Comparison of ENCODE assay signal across 13 cellular contexts in the genomic region with DNA sequence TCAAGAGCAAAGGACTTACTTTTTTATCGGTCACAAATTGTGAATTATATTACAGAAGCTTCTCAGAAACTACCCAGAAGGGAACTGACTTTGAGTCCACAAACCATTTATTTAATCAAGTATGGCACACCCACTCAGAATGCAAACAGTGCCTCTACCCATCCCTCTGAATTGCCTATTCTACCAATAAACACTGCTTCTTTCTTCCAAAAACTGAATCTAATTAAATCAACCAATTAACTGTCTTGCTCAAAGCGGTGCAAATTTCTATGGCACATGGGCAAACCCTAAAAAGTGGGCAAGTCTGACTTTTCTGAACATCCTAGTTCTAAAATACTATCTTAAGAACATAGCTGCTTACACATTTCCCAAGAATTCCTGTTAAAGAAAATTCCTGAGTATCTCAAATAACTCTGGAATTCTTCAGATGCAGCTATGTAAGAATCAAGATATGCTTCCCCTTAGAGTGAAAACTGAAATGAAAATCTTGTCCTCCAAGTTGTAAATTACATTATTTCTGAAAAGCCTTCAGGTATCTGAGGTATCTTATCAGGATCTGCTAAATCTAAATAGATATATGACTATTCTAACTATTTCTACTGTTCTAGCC. TPM values are rescaled to one million over a fixed set of nuclear protein-coding genes. Genes with fewer than 3 reads are reported as not detected.
DNase-seq lines count a peak whose midpoint lies in the region; ATAC-seq, FAIRE-seq and TF ChIP-seq lines count a peak whose summit lies in the region.
"Had no signal": no experiment of that assay in that cellular context is flagged by ENCODE, and none has a peak within 500 bp of the region (broad histone marks: within the 10 kb centered on the region; RNA-seq: fewer than 3 reads in every experiment).

No MANE protein-coding gene starts in this region.

- H3K9me3 ChIP-seq in fibroblast of lung (ENCODE audit: control insufficient read depth, insufficient read depth, low read depth, low read length) (no peaks in the 10 kb centered on the region), osteoblast (ENCODE audit: low read depth, low read length) (no peaks in the 10 kb centered on the region)
- H3K9me3 ChIP-seq: HAP-1 had no signal

- H3K27ac ChIP-seq in fibroblast of lung (ENCODE audit: insufficient read depth, low read length) (no peak overlapping the region), osteoblast (ENCODE audit: low read depth, low read length) (peak overlapping the region; percentile 79)

- ATAC-seq in WTC11 = no peak
- ATAC-seq: stimulated activated naive B cell treated with anti-CD40 and anti-IgM and Interleukin-4, amounts not matched to agents 10 μg/mL and 1 μg/mL and 100 μg/mL, for 72 hours had no signal

- peak; percentile 78 for DNase-seq in ELR (ENCODE audit: low read depth)
- DNase-seq in RCC 7860 (ENCODE audit: low spot score) = peak; percentile 39
- DNase-seq in fibroblast of lung (ENCODE audit: low read depth in 2 of 2) = peak; percentile 25 to 86
- peak; percentile 73 for DNase-seq in osteoblast (ENCODE audit: insufficient read length, low spot score, missing footprints)
- DNase-seq in stimulated activated CD4-positive, alpha-beta T cell treated with anti-CD3 and anti-CD28 coated beads, Interleukin-2, amount 100 ng/mL, for 24 hours = no peak
- DNase-seq in NCI-H2171 (lab: John Stamatoyannopoulos, UW) = no peak
- DNase-seq in Kasumi-1 (lab: John Stamatoyannopoulos, UW) = no peak
- no peak for DNase-seq in WTC11 (ENCODE audit: low spot score)
- DNase-seq: Calu3; kidney; NCI-H2227 treated with DMSO at 0.1 percent for 48 hours; stimulated activated naive B cell treated with anti-CD40 and anti-IgM and Interleukin-4, amounts not matched to agents 10 μg/mL and 1 μg/mL and 100 μg/mL, for 72 hours had no signal

- no peak overlapping the region for H2AFZ ChIP-seq in fibroblast of lung (ENCODE audit: low read length)
- no peak overlapping the region for H2AFZ ChIP-seq in osteoblast (ENCODE audit: low read length)

- peak; percentile 5 for FAIRE-seq in RCC 7860 (lab: Jason Lieb, UNC)
- FAIRE-seq: kidney had no signal

- no peak overlapping the region for H3K4me3 Mint-ChIP-seq in WTC11
- H3K4me3 Mint-ChIP-seq: stimulated activated naive B cell treated with anti-CD40 and anti-IgM and Interleukin-4, amounts not matched to agents 10 μg/mL and 1 μg/mL and 100 μg/mL, for 72 hours had no signal

- no peak overlapping the region for H3K9ac ChIP-seq in fibroblast of lung (ENCODE audit: insufficient read depth, low read length)

- TF ChIP-seq CTCF in fibroblast of lung (conservative IDR thresholded peaks at IDR 0.05 in 1 of 2, IDR thresholded peaks at IDR 0.05 in 1 of 2; ENCODE audit: low read depth in 1 of 2, low read length in 2 of 2) (no peak), osteoblast (IDR thresholded peaks at IDR 0.05; ENCODE audit: extremely low read depth, low read depth, low read length) (no peak), WTC11 (IDR thresholded peaks at IDR 0.05) (no peak)

- no peak overlapping the region for H3K27ac Mint-ChIP-seq in WTC11
- H3K27ac Mint-ChIP-seq: stimulated activated naive B cell treated with anti-CD40 and anti-IgM and Interleukin-4, amounts not matched to agents 10 μg/mL and 1 μg/mL and 100 μg/mL, for 72 hours had no signal

- H3K4me3 ChIP-seq in fibroblast of lung (replicated peaks in 1 of 4; ENCODE audit: control extremely low read depth in 1 of 4, insufficient read depth in 1 of 4, low read depth in 3 of 4, low read length in 4 of 4) = no peak overlapping the region
- peak overlapping the region; percentile 36 for H3K4me3 ChIP-seq in osteoblast (ENCODE audit: insufficient read depth, low read length)
- H3K4me3 ChIP-seq: HAP-1 had no signal

- CTCF ChIA-PET in WTC11 (lab: Charles Lee) = interaction anchor here (0.7 kb wide), 1 partner anchor 141 kb away, joined by 3 read pairs; no protein-coding TSS in a partner anchor

- H3K27me3 ChIP-seq in fibroblast of lung (ENCODE audit: control insufficient read depth, insufficient read depth, low read length) (no peaks in the 10 kb centered on the region), osteoblast (ENCODE audit: insufficient read depth, low read length) (no peaks in the 10 kb centered on the region)

- POLR2A ChIA-PET in WTC11 (lab: Charles Lee) = no interaction called here

- no peaks in the 10 kb centered on the region for H3K36me3 Mint-ChIP-seq in WTC11

- H3K36me3 ChIP-seq in fibroblast of lung (ENCODE audit: control insufficient read depth, insufficient read depth, low read length) = no peaks in the 10 kb centered on the region
- peaks cover 7% of the 10 kb centered on the region for H3K36me3 ChIP-seq in osteoblast (ENCODE audit: insufficient read depth, low read length)
- H3K36me3 ChIP-seq: HAP-1 had no signal

- H3K27me3 Mint-ChIP-seq in WTC11 (ENCODE audit: low read depth) = no peaks in the 10 kb centered on the region
- H3K27me3 Mint-ChIP-seq: stimulated activated naive B cell treated with anti-CD40 and anti-IgM and Interleukin-4, amounts not matched to agents 10 μg/mL and 1 μg/mL and 100 μg/mL, for 72 hours had no signal

- no peaks in the 10 kb centered on the region for H3K9me3 Mint-ChIP-seq in WTC11

- H3K4me2 ChIP-seq in fibroblast of lung (ENCODE audit: extremely low read depth, insufficient read depth, low read length) = peak overlapping the region; percentile 55
- H3K4me2 ChIP-seq in osteoblast (ENCODE audit: insufficient read depth, low read length) = peak overlapping the region; percentile 74

- peaks cover 42% of the 10 kb centered on the region for H3K4me1 Mint-ChIP-seq in WTC11

- H3K79me2 ChIP-seq in fibroblast of lung (ENCODE audit: control insufficient read depth, insufficient read depth, low read length) = peaks cover 75% of the 10 kb centered on the region
- H3K79me2 ChIP-seq in osteoblast (ENCODE audit: insufficient read depth, low read length) = peaks cover 89% of the 10 kb centered on the region

- H4K20me1 ChIP-seq in fibroblast of lung (ENCODE audit: control insufficient read depth, extremely low read depth, insufficient read depth, low read length) (no peaks in the 10 kb centered on the region), osteoblast (ENCODE audit: insufficient read depth, low read length) (peaks cover 4% of the 10 kb centered on the region)

- H3K4me1 ChIP-seq in fibroblast of lung (ENCODE audit: control insufficient read depth, extremely low read depth, insufficient read depth, low read length) (peaks cover 8% of the 10 kb centered on the region), osteoblast (ENCODE audit: insufficient read depth, low read length) (peaks cover 33% of the 10 kb centered on the region)

TF ChIP-seq in WTC11, 78 proteins besides CTCF, POLR2A, EP300 and RAD21 (continues in another document):
- TF ChIP-seq, protein P1, sequence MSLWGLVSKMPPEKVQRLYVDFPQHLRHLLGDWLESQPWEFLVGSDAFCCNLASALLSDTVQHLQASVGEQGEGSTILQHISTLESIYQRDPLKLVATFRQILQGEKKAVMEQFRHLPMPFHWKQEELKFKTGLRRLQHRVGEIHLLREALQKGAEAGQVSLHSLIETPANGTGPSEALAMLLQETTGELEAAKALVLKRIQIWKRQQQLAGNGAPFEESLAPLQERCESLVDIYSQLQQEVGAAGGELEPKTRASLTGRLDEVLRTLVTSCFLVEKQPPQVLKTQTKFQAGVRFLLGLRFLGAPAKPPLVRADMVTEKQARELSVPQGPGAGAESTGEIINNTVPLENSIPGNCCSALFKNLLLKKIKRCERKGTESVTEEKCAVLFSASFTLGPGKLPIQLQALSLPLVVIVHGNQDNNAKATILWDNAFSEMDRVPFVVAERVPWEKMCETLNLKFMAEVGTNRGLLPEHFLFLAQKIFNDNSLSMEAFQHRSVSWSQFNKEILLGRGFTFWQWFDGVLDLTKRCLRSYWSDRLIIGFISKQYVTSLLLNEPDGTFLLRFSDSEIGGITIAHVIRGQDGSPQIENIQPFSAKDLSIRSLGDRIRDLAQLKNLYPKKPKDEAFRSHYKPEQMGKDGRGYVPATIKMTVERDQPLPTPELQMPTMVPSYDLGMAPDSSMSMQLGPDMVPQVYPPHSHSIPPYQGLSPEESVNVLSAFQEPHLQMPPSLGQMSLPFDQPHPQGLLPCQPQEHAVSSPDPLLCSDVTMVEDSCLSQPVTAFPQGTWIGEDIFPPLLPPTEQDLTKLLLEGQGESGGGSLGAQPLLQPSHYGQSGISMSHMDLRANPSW (CRISPR knock-in tag; conservative IDR thresholded peaks at IDR 0.05; ENCODE audit: low read depth) = no peak
- TF ChIP-seq TP53 (CRISPR knock-in tag; IDR thresholded peaks at IDR 0.05) (no peak), CREM (CRISPR knock-in tag; IDR thresholded peaks at IDR 0.05) (no peak), PRRX2 (CRISPR knock-in tag; IDR thresholded peaks at IDR 0.05) (no peak), GABPB1 (CRISPR knock-in tag; IDR thresholded peaks at IDR 0.05) (no peak), NR2C2 (CRISPR knock-in tag; IDR thresholded peaks at IDR 0.05) (no peak)
- TF ChIP-seq, protein P2, sequence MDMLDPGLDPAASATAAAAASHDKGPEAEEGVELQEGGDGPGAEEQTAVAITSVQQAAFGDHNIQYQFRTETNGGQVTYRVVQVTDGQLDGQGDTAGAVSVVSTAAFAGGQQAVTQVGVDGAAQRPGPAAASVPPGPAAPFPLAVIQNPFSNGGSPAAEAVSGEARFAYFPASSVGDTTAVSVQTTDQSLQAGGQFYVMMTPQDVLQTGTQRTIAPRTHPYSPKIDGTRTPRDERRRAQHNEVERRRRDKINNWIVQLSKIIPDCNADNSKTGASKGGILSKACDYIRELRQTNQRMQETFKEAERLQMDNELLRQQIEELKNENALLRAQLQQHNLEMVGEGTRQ (CRISPR knock-in tag; IDR thresholded peaks at IDR 0.05) = no peak

RNA-seq across cellular contexts. Expression of gene SPTLC2, which starts 4.3 kb away (rescaled TPM):
- total RNA-seq in fibroblast of lung (16.9 and 22.8 TPM in 2 replicates), osteoblast (59.0 and 60.4 TPM in 2 replicates), WTC11 (2021) (38.2 to 40.1 TPM (median 39.6 TPM) in 3 replicates)
- polyA plus RNA-seq in fibroblast of lung = 23.7 and 25.9 TPM in 2 replicates
- polyA plus RNA-seq in fibroblast of lung (2012) = 15.8 and 18.0 TPM in 2 replicates
- 11.2 and 29.7 TPM in 2 replicates for polyA minus RNA-seq in fibroblast of lung (ENCODE audit: low replicate concordance)

Comparison
In these comparisons a context has a peak if more than half of its experiments do, and no peak if none do; other contexts are left out.
1. DNase-seq: peak in ELR (single experiment), RCC 7860 (single experiment), fibroblast of lung (2 of 2) and osteoblast (single experiment); none in stimulated activated CD4-positive, alpha-beta T cell treated with anti-CD3 and anti-CD28 coated beads, Interleukin-2, amount 100 ng/mL, for 24 hours (0 of 2), NCI-H2171 (single experiment), Kasumi-1 (0 of 2) and WTC11 (single experiment).